Comparison of ENCODE assay signal across 14 cellular contexts in genomic region chr5:157469687-157470086, GRCh38. TPM values are rescaled to one million over a fixed set of nuclear protein-coding genes. Genes with fewer than 3 reads are reported as not detected.
"Had no signal": no experiment of that assay in that cellular context is flagged by ENCODE, and none has a peak within 500 bp of the region (broad histone marks: within the 10 kb centered on the region; RNA-seq: fewer than 3 reads in every experiment).

No MANE protein-coding gene starts in this region.

- H3K36me3 ChIP-seq: colonic mucosa, gastrocnemius medialis, left lung, ovary, tibial artery had no signal

- H3K4me3 ChIP-seq: colonic mucosa, gastrocnemius medialis, heart right ventricle, left lung, ovary, tibial artery, vagina had no signal

- DNase-seq: activated CD4-positive, alpha-beta T cell treated with anti-CD3 and anti-CD28 coated beads, Interleukin-2, amount 50 U/mL, for 1 hour; activated gamma-delta T cell treated with Interleukin-2 at 50 U/mL for 16 hours; colonic mucosa; effector CD8-positive, alpha-beta T cell; gastrocnemius medialis; heart right ventricle; left lung; ovary; stimulated activated CD4-positive, alpha-beta T cell treated with anti-CD3 and anti-CD28 coated beads, Interleukin-15, amount 100 ng/mL, for 24 hours; stimulated activated CD4-positive, alpha-beta T cell treated with anti-CD3 and anti-CD28 coated beads, Interleukin-4, amount 100 ng/mL, for 24 hours; stimulated activated naive CD8-positive, alpha-beta T cell treated with anti-CD3 and anti-CD28 coated beads, Interleukin-15, amount 100 ng/mL, for 72 hours; tibial artery had no signal

- H3K27me3 ChIP-seq: colonic mucosa, gastrocnemius medialis, heart right ventricle, left lung, ovary, tibial artery, vagina had no signal

- H3K4me1 ChIP-seq: colonic mucosa had no signal

- H3K27ac ChIP-seq: colonic mucosa, gastrocnemius medialis, heart right ventricle, left lung, ovary, tibial artery, vagina had no signal

- H3K4me3 Mint-ChIP-seq: stimulated activated naive CD8-positive, alpha-beta T cell treated with anti-CD3 and anti-CD28 coated beads, Interleukin-15, amount 100 ng/mL, for 72 hours had no signal

- H3K27ac Mint-ChIP-seq: stimulated activated naive CD8-positive, alpha-beta T cell treated with anti-CD3 and anti-CD28 coated beads, Interleukin-15, amount 100 ng/mL, for 72 hours had no signal

- ATAC-seq: gastrocnemius medialis; heart right ventricle; left lung; stimulated activated naive CD8-positive, alpha-beta T cell treated with anti-CD3 and anti-CD28 coated beads, Interleukin-15, amount 100 ng/mL, for 72 hours had no signal

- H3K9me3 Mint-ChIP-seq: stimulated activated naive CD8-positive, alpha-beta T cell treated with anti-CD3 and anti-CD28 coated beads, Interleukin-15, amount 100 ng/mL, for 72 hours had no signal

- H3K9me3 ChIP-seq: colonic mucosa, gastrocnemius medialis, heart right ventricle, left lung, ovary, tibial artery, vagina had no signal

RNA-seq across cellular contexts. Expression of gene NIPAL4, which starts 9.7 kb away (rescaled TPM):
- polyA plus RNA-seq: neural cell, ovary had no signal
